Comparison of ENCODE assay signal across 1 cellular context in the genomic region with DNA sequence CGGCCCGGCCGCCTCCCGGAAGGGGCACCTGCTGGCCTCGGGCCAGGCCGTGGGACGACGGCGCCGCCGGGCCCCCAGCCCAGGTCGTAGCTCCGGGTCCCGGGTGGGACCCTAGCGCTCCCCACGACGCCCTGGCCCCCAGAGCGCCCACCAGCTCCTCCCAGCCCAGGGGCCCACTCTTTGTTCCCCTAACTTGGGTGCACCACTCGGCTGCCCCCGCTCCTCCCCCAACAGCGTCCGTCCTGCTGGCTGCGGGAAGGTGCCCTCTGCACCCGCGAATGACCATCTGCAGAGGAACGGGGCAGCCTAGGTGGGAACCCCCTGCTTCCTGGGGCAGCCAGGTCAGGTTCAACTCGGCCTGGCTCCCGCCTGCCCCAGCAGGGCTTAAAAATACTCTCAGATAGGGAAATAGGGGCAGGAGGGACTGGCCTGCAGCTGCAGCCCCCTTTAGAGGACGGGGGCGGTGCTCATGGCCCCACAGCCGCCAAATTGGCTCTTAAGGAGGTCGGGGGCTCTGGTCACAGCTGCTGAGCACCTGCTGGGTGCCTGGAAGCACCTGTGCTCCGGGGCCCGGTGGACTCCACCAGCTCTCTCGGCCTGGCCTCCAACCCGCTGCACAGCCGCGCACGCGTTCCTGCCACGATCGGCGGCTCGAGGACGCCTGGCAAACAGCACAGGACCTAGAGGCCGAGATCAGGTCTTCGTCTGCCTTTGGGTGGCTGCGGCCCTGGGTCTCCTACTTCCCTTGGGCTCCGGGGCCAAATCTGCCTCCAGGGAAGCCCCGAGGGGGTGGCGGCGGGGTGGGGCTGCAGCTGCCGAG.
TF ChIP-seq lines count a peak whose summit lies in the region.

No MANE protein-coding gene starts in this region.

TF ChIP-seq in HEK293, 187 proteins besides CTCF, POLR2A, EP300 and RAD21 (continued from another document):
- TF ChIP-seq, protein P1, sequence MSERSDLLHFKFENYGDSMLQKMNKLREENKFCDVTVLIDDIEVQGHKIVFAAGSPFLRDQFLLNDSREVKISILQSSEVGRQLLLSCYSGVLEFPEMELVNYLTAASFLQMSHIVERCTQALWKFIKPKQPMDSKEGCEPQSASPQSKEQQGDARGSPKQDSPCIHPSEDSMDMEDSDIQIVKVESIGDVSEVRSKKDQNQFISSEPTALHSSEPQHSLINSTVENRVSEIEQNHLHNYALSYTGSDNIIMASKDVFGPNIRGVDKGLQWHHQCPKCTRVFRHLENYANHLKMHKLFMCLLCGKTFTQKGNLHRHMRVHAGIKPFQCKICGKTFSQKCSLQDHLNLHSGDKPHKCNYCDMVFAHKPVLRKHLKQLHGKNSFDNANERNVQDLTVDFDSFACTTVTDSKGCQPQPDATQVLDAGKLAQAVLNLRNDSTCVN (tag by site-specific recombination; optimal IDR thresholded peaks at IDR 0.05): peak; percentile 39
- 0 out of 2 replicates have a peak, but pooled peaks have one; percentile 33 for TF ChIP-seq ZNF600 (tag by site-specific recombination; IDR thresholded peaks at IDR 0.05)
- peak; percentile 43; the same call in 1 of the 2 replicates for TF ChIP-seq ZBTB20 (tag by site-specific recombination; IDR thresholded peaks at IDR 0.05)
- TF ChIP-seq TCF7L2 (IDR thresholded peaks at IDR 0.05; ENCODE audit: borderline replicate concordance, low read depth, low read length): no peak
- TF ChIP-seq ZBTB8A (tag by site-specific recombination; IDR thresholded peaks at IDR 0.05): peak; percentile 7; the same call in 1 of the 2 replicates
- peak; percentile 69; the same call in 1 of the 2 replicates for TF ChIP-seq KLF1 (tag by site-specific recombination; IDR thresholded peaks at IDR 0.05)
- TF ChIP-seq, protein P2, sequence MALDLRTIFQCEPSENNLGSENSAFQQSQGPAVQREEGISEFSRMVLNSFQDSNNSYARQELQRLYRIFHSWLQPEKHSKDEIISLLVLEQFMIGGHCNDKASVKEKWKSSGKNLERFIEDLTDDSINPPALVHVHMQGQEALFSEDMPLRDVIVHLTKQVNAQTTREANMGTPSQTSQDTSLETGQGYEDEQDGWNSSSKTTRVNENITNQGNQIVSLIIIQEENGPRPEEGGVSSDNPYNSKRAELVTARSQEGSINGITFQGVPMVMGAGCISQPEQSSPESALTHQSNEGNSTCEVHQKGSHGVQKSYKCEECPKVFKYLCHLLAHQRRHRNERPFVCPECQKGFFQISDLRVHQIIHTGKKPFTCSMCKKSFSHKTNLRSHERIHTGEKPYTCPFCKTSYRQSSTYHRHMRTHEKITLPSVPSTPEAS (tag by site-specific recombination; IDR thresholded peaks at IDR 0.05): no peak
- 0 out of 2 replicates have a peak, but pooled peaks have one; percentile 20 for TF ChIP-seq ZNF121 (tag by site-specific recombination; IDR thresholded peaks at IDR 0.05)
- TF ChIP-seq ZNF416 (tag by site-specific recombination; IDR thresholded peaks at IDR 0.05): no peak
- no peak for TF ChIP-seq ZNF624 (tag by site-specific recombination; IDR thresholded peaks at IDR 0.05)
- TF ChIP-seq BCL11A (tag by site-specific recombination; IDR thresholded peaks at IDR 0.05; ENCODE audit: low read depth): peak; percentile 52
